In the genomic region with DNA sequence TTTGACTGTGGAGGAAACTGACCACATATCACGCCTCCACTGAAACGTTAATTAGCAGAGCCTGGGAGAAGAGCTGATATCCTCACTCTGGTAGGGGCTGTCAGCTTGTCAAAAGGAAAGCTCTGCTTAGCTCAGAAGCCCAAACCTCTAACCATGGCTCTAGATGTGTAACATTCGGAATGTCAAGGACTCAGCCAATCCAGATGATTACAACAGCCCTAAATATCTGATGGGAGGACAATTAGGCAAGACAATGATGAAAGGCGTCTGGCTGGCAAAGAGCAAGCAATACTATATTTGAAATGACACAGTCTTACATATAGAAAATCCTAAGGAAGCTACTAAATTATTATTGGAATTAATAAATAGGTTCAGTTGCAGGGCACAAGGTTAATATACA, we compare ENCODE assay signal across 23 cellular contexts.
"Had no signal": no experiment of that assay in that cellular context is flagged by ENCODE, and none has a peak within 500 bp of the region (broad histone marks: within the 10 kb centered on the region; RNA-seq: fewer than 3 reads in every experiment).

No MANE protein-coding gene starts in this region.

- DNase-seq: effector memory CD8-positive, alpha-beta T cell; foreskin fibroblast; glutamatergic neuron; immature natural killer cell; kidney; left cardiac atrium; left ventricle myocardium inferior; lower lobe of right lung; natural killer cell; ovary; small intestine; stimulated activated CD4-positive, alpha-beta T cell treated with anti-CD3 and anti-CD28 coated beads, Interleukin-2, amount 100 ng/mL, for 48 hours; stimulated activated naive CD4-positive, alpha-beta T cell treated with Interleukin-2 at 50 U/mL for 16 hours; uterus had no signal

- H3K4me3 ChIP-seq: esophagus muscularis mucosa, gastroesophageal sphincter, left ventricle myocardium inferior, lower lobe of right lung, ovary, right atrium auricular region, upper lobe of left lung, uterus had no signal

- H3K27ac ChIP-seq: epithelial cell of prostate, esophagus muscularis mucosa, gastroesophageal sphincter, left ventricle myocardium inferior, lower lobe of right lung, neutrophil, ovary, right atrium auricular region, upper lobe of left lung, uterus had no signal

- H3K27me3 ChIP-seq: esophagus muscularis mucosa, gastroesophageal sphincter, ovary, right atrium auricular region, upper lobe of left lung, uterus had no signal

- H3K9me3 ChIP-seq: esophagus muscularis mucosa, gastroesophageal sphincter, left ventricle myocardium inferior, lower lobe of right lung, neutrophil, ovary, right atrium auricular region, upper lobe of left lung, uterus had no signal

- H3K36me3 ChIP-seq: esophagus muscularis mucosa, gastroesophageal sphincter, left ventricle myocardium inferior, lower lobe of right lung, neutrophil, ovary, right atrium auricular region, upper lobe of left lung, uterus had no signal

- H3K9me3 Mint-ChIP-seq: dendritic cell treated with granulocyte-macrophage colony-stimulating factor and Interleukin-4, amounts not matched to agents 40 ng/mL and 50 ng/mL, for 4 days; effector memory CD8-positive, alpha-beta T cell; immature natural killer cell; memory B cell; mesothelial cell of epicardium; natural killer cell had no signal

- H3K4me1 Mint-ChIP-seq: immature natural killer cell, mesothelial cell of epicardium, natural killer cell had no signal

- ATAC-seq: effector memory CD8-positive, alpha-beta T cell; gastroesophageal sphincter; lower lobe of right lung; natural killer cell had no signal

- H3K4me3 Mint-ChIP-seq: dendritic cell treated with granulocyte-macrophage colony-stimulating factor and Interleukin-4, amounts not matched to agents 40 ng/mL and 50 ng/mL, for 4 days; effector memory CD8-positive, alpha-beta T cell; immature natural killer cell; memory B cell; mesothelial cell of epicardium; natural killer cell had no signal

- H3K27ac Mint-ChIP-seq: dendritic cell treated with granulocyte-macrophage colony-stimulating factor and Interleukin-4, amounts not matched to agents 40 ng/mL and 50 ng/mL, for 4 days; effector memory CD8-positive, alpha-beta T cell; immature natural killer cell; memory B cell; mesothelial cell of epicardium; natural killer cell had no signal

- H3K4me1 ChIP-seq: left ventricle myocardium inferior, lower lobe of right lung, right atrium auricular region, upper lobe of left lung, uterus had no signal
